Comparison of ENCODE assay signal across 9 cellular contexts in the genomic region with DNA sequence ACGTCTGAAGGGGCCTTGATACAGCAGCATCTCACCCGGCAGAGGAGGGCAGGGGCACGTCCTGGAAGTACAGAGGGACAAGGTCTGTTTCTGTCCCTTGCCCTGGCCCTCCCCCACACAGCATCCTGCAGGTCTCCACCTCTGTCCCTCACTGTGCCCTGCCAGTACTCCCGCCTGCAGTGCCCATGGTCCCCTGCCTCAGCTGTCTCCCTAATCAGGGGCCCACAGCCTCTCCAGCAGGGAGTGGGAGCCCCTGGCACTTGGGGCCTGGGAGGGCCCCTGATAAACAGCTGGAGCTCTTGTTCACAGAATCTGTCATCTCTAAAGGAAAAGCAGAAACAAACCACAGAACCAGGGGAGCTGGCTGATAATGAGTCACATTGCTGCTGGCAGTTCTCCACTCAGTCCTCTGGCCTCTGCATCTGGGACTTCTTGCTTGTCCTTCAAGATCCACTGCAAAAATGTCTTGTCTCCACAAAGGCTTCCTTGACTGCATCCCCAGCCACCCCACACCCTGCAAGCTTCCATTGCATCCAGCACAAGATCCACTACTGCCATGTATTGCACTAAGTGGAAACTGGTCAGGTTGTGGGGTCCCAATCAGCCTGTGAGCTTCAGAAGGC. TPM values are rescaled to one million over a fixed set of nuclear protein-coding genes. Genes with fewer than 3 reads are reported as not detected.
DNase-seq lines count a peak whose midpoint lies in the region; ATAC-seq, FAIRE-seq and TF ChIP-seq lines count a peak whose summit lies in the region.
"Had no signal": no experiment of that assay in that cellular context is flagged by ENCODE, and none has a peak within 500 bp of the region (broad histone marks: within the 10 kb centered on the region; RNA-seq: fewer than 3 reads in every experiment).

No MANE protein-coding gene starts in this region.

- FAIRE-seq in keratinocyte (lab: Jason Lieb, UNC), result peak; percentile 84
- FAIRE-seq: endometrium had no signal

- H3K9me1 ChIP-seq in keratinocyte (ENCODE audit: control insufficient read depth, extremely low read depth, insufficient read depth, low read length), result no peaks in the 10 kb centered on the region

- peaks cover 8% of the 10 kb centered on the region for H3K4me1 ChIP-seq in keratinocyte (ENCODE audit: control insufficient read depth, extremely low read depth, insufficient read depth, low read length)
- H3K4me1 ChIP-seq in esophagus muscularis mucosa, result peaks cover 15 to 20% (median 19%) of the 10 kb centered on the region in 4 donors

- dilution Hi-C loops in keratinocyte (cut with MboI; ENCODE audit: extremely low pct_ligation_motif_present, low sequenced_read_pairs), result no loop called here

- H3K4me3 Mint-ChIP-seq in CD14-positive monocyte, result no peak overlapping the region
- peak overlapping the region; percentile 35 for H3K4me3 Mint-ChIP-seq in HFFc6
- H3K4me3 Mint-ChIP-seq in activated T-helper 17 cell treated with anti-CD3 and anti-CD28 coated beads, Interleukin-2, amount 50 U/mL, for 72 hours, result peak overlapping the region; percentile 77

- H3K27ac Mint-ChIP-seq in CD14-positive monocyte (peak overlapping the region in 5 of 7 donors; percentile 19 to 44 (median 32)), HFFc6 (peak overlapping the region; percentile 58; the same call in 1 of the 2 replicates)
- H3K27ac Mint-ChIP-seq in activated T-helper 17 cell treated with anti-CD3 and anti-CD28 coated beads, Interleukin-2, amount 50 U/mL, for 72 hours, result peak overlapping the region; percentile 89

- peak; percentile 55 for DNase-seq in CD14-positive monocyte (ENCODE audit: low spot score)
- DNase-seq in HFFc6, result peak; percentile 83
- no peak for DNase-seq in keratinocyte (ENCODE audit: low read depth, low spot score)
- no peak for DNase-seq in esophagus muscularis mucosa (ENCODE audit: extremely low spot score)
- no peak for DNase-seq in NCI-H510A (lab: John Stamatoyannopoulos, UW)

- ATAC-seq in activated T-helper 17 cell treated with anti-CD3 and anti-CD28 coated beads, Interleukin-2, amount 50 U/mL, for 72 hours (replicated peaks), result peak; percentile 70
- ATAC-seq in HG02970 (IDR thresholded peaks at IDR 0.05; ENCODE audit: low FRiP score, unreplicated experiment), result no peak
- no peak for ATAC-seq in HG02623 (IDR thresholded peaks at IDR 0.05; ENCODE audit: unreplicated experiment)

- no peak overlapping the region for H3K4me2 ChIP-seq in keratinocyte (ENCODE audit: control insufficient read depth, extremely low read depth, insufficient read depth, low read depth, low read length)

- no peak for TF ChIP-seq POLR2A in esophagus muscularis mucosa (IDR thresholded peaks at IDR 0.05; ENCODE audit: low read depth)

- H4K20me1 ChIP-seq in keratinocyte (ENCODE audit: control insufficient read depth, extremely low read depth, insufficient read depth, low read length), result no peaks in the 10 kb centered on the region

- intact Hi-C loops in CD14-positive monocyte (cut with micrococcal nuclease), result no loop called here
- intact Hi-C loops in esophagus muscularis mucosa (cut with DNase I), result no loop called here

- no peak overlapping the region for H3K9ac ChIP-seq in keratinocyte (ENCODE audit: control insufficient read depth, extremely low read depth, insufficient read depth, low read length)

- no peaks in the 10 kb centered on the region for H3K9me3 Mint-ChIP-seq in CD14-positive monocyte
- H3K9me3 Mint-ChIP-seq in HFFc6, result no peaks in the 10 kb centered on the region
- H3K9me3 Mint-ChIP-seq in activated T-helper 17 cell treated with anti-CD3 and anti-CD28 coated beads, Interleukin-2, amount 50 U/mL, for 72 hours, result no peaks in the 10 kb centered on the region

- H3K9me3 ChIP-seq in keratinocyte (ENCODE audit: control insufficient read depth, low read depth, low read length) (no peaks in the 10 kb centered on the region), esophagus muscularis mucosa (no peaks in the 10 kb centered on the region)

- no peak overlapping the region for H2AFZ ChIP-seq in keratinocyte (ENCODE audit: control insufficient read depth, low read length)

- no peaks in the 10 kb centered on the region for H3K27me3 ChIP-seq in keratinocyte (ENCODE audit: control insufficient read depth, extremely low read depth, insufficient read depth, low read length)
- no peaks in the 10 kb centered on the region for H3K27me3 ChIP-seq in esophagus muscularis mucosa

- H3K4me3 ChIP-seq in keratinocyte (ENCODE audit: control insufficient read depth in 2 of 3, extremely low read depth in 1 of 3, insufficient read depth in 2 of 3, low read depth in 1 of 3, low read length in 3 of 3) (no peak overlapping the region), esophagus muscularis mucosa (no peak overlapping the region)

- WGBS in esophagus muscularis mucosa, result 76% methylated on average over 4 of the region's 4 CpGs

- H3K4me1 Mint-ChIP-seq in CD14-positive monocyte (peaks cover 19% of the 10 kb centered on the region), HFFc6 (ENCODE audit: low read depth) (peaks cover 28% of the 10 kb centered on the region)
- H3K4me1 Mint-ChIP-seq in activated T-helper 17 cell treated with anti-CD3 and anti-CD28 coated beads, Interleukin-2, amount 50 U/mL, for 72 hours, result peaks cover 47% of the 10 kb centered on the region

- H3K36me3 Mint-ChIP-seq in CD14-positive monocyte, result peaks cover 0 to 3% of the 10 kb centered on the region in 2 donors
- no peaks in the 10 kb centered on the region for H3K36me3 Mint-ChIP-seq in HFFc6 (ENCODE audit: low read depth)
- H3K36me3 Mint-ChIP-seq in activated T-helper 17 cell treated with anti-CD3 and anti-CD28 coated beads, Interleukin-2, amount 50 U/mL, for 72 hours (ENCODE audit: low read depth), result peaks cover 58% of the 10 kb centered on the region

- H3K27me3 Mint-ChIP-seq in CD14-positive monocyte (ENCODE audit: low read depth in 3 of 3), result peaks cover 0 to 4% (median 3%) of the 10 kb centered on the region in 3 donors
- H3K27me3 Mint-ChIP-seq in HFFc6 (ENCODE audit: insufficient read depth), result peaks cover 4% of the 10 kb centered on the region
- no peaks in the 10 kb centered on the region for H3K27me3 Mint-ChIP-seq in activated T-helper 17 cell treated with anti-CD3 and anti-CD28 coated beads, Interleukin-2, amount 50 U/mL, for 72 hours

- no peak for TF ChIP-seq EP300 in esophagus muscularis mucosa (IDR thresholded peaks at IDR 0.05)

- H3K36me3 ChIP-seq in keratinocyte (ENCODE audit: control insufficient read depth in 2 of 2, extremely low read depth in 1 of 2, insufficient read depth in 2 of 2, low read length in 2 of 2) (no peaks in the 10 kb centered on the region), esophagus muscularis mucosa (peaks cover 0 to 5% (median 2%) of the 10 kb centered on the region in 4 donors)

- H3K27ac ChIP-seq in keratinocyte (ENCODE audit: control insufficient read depth, insufficient read depth, low read length) (no peak overlapping the region), esophagus muscularis mucosa (replicated peaks in 1 of 4) (peak overlapping the region in 1 of 4 donors; percentile 23)

- TF ChIP-seq CTCF in CD14-positive monocyte (IDR thresholded peaks at IDR 0.05) (no peak), HFFc6 (IDR thresholded peaks at IDR 0.05) (no peak), keratinocyte (optimal IDR thresholded peaks at IDR 0.05 in 1 of 3, IDR thresholded peaks at IDR 0.05 in 1 of 3, conservative IDR thresholded peaks at IDR 0.05 in 1 of 3; ENCODE audit: extremely low read depth in 1 of 3, insufficient read depth in 2 of 3, low read length in 3 of 3) (no peak), esophagus muscularis mucosa (IDR thresholded peaks at IDR 0.05) (no peak)

- H3K79me2 ChIP-seq in keratinocyte (ENCODE audit: control insufficient read depth, insufficient read depth, low read length), result no peaks in the 10 kb centered on the region

RNA-seq across cellular contexts. Expression of a gene that starts 33.2 kb away (rescaled TPM):
- polyA plus RNA-seq in CD14-positive monocyte (10 to 100 TPM; 13.1 to 16.6 TPM), keratinocyte (13.2 to 19.8 TPM (median 15.9 TPM) in 3 replicates)
- 10 to 100 TPM; 14.9 to 19.0 (median 16.0) TPM for total RNA-seq in HFFc6 (2021; fragmentation: NEBNext Ultra II Directional; extraction: Animal tissue kit (Norgen Biotek cat#: 25700))
- total RNA-seq in activated T-helper 17 cell treated with anti-CD3 and anti-CD28 coated beads, Interleukin-2, amount 50 U/mL, for 72 hours, result 10 to 100 TPM; 48.8 to 60.9 TPM
- polyA plus RNA-seq in keratinocyte (2011; ENCODE audit: low read depth), result 2.2 TPM
- polyA plus RNA-seq in keratinocyte (2011; cell fraction: cytosol; rRNA removed), result 12.1 TPM in 2 replicates
- 17.3 and 17.6 TPM in 2 replicates for polyA plus RNA-seq in keratinocyte (2011; cell fraction: nucleus; rRNA removed)
- 7.6 and 10.4 TPM in 2 replicates for polyA plus RNA-seq in keratinocyte (2012; ENCODE audit: low replicate concordance)
- 24.8 to 35.4 TPM (median 24.9 TPM) in 3 replicates for polyA minus RNA-seq in keratinocyte
- polyA minus RNA-seq in keratinocyte (2011; cell fraction: cytosol; rRNA and poly(A)+ RNA removed), result 9.4 TPM
- 9.6 and 17.1 TPM in 2 replicates for polyA minus RNA-seq in keratinocyte (2011; cell fraction: nucleus; rRNA and poly(A)+ RNA removed)
- 10 to 100 TPM; 16.7 to 35.2 (median 25.9) TPM for total RNA-seq in esophagus muscularis mucosa

Comparison
In these comparisons a context has a peak if more than half of its experiments do, and no peak if none do; other contexts are left out.
1. DNase-seq: peak in CD14-positive monocyte (single experiment) and HFFc6 (single experiment); none in keratinocyte (single experiment), esophagus muscularis mucosa (single experiment) and NCI-H510A (single experiment).
2. H3K27ac Mint-ChIP-seq: peak in every context shown above with its lines; median percentile 89 in activated T-helper 17 cell treated with anti-CD3 and anti-CD28 coated beads, Interleukin-2, amount 50 U/mL, for 72 hours; 58 in HFFc6; 32 in CD14-positive monocyte.
3. H3K4me3 Mint-ChIP-seq: peak in HFFc6 (single experiment) and activated T-helper 17 cell treated with anti-CD3 and anti-CD28 coated beads, Interleukin-2, amount 50 U/mL, for 72 hours (single experiment); none in CD14-positive monocyte (0 of 2).